Comparison of ENCODE assay signal across 21 cellular contexts in the genomic region with DNA sequence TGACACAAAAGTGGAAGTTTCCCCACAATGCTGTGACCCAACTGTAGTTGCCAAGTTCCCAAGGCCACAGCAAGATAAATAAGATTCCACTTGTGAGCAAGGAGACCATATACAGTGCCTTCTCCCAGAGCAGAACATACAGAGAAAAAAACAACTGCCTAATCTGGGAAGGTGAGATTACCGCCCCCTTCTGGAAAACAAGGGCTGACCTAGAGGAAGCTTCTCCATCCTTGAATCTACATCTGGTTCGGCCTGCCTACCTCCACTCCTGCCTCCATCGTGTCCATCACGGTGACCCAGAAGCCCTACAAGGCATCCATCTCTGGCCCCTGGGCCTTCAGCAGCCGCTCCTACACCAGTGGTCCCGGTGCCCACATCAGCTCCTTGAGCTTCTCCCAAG. TPM values are rescaled to one million over a fixed set of nuclear protein-coding genes. Genes with fewer than 3 reads are reported as not detected.
DNase-seq lines count a peak whose midpoint lies in the region; FAIRE-seq and TF ChIP-seq lines count a peak whose summit lies in the region.
"Had no signal": no experiment of that assay in that cellular context is flagged by ENCODE, and none has a peak within 500 bp of the region (broad histone marks: within the 10 kb centered on the region; RNA-seq: fewer than 3 reads in every experiment).

No MANE protein-coding gene starts in this region.

- intact Hi-C loops in kidney (cut with DNase I) = no loop called here

- H3K27ac ChIP-seq in brain microvascular endothelial cell = no peak overlapping the region
- H3K27ac ChIP-seq in kidney (ENCODE audit: low read depth in 2 of 2, low read length in 2 of 2) = no peak overlapping the region
- H3K27ac ChIP-seq: GM23248, SJCRH30, uterus had no signal

- no peak overlapping the region for H3K9ac ChIP-seq in kidney (ENCODE audit: low read length in 2 of 2)
- H3K9ac ChIP-seq: GM23248 had no signal

- peaks cover 57% of the 10 kb centered on the region for H3K27me3 ChIP-seq in BE2C
- no peaks in the 10 kb centered on the region for H3K27me3 ChIP-seq in brain microvascular endothelial cell (replicated peaks)
- H3K27me3 ChIP-seq: uterus had no signal

- TF ChIP-seq CTCF in BE2C (IDR thresholded peaks at IDR 0.05; ENCODE audit: low read depth, low read length) (peak; percentile 24; the same call in 1 of the 2 replicates), GM12875 (IDR thresholded peaks at IDR 0.05; ENCODE audit: borderline replicate concordance, insufficient read depth, low read depth, low read length) (peak; percentile 30; the same call in 1 of the 2 replicates), brain microvascular endothelial cell (IDR thresholded peaks at IDR 0.05; ENCODE audit: low read depth, low read length, missing control alignments) (no peak), kidney (IDR thresholded peaks at IDR 0.05; ENCODE audit: borderline replicate concordance, extremely low read depth, insufficient read depth) (no peak)

- no peak for DNase-seq in BE2C
- peak; percentile 20 for DNase-seq in OCI-M1 (lab: John Stamatoyannopoulos, UW)
- peak; percentile 35 for DNase-seq in iPS-NIHi11 (ENCODE audit: low spot score)
- no peak for DNase-seq in NCI-H526 treated with DMSO at 0.1 percent for 48 hours (lab: John Stamatoyannopoulos, UW)
- no peak for DNase-seq in brain microvascular endothelial cell
- no peak for DNase-seq in HT-29 (ENCODE audit: low spot score)
- no peak for DNase-seq in kidney
- DNase-seq: effector CD4-positive, alpha-beta T cell; GF-D8; GM23248; head of caudate nucleus; naive thymus-derived CD8-positive, alpha-beta T cell; NCI-H1092 treated with DMSO at 0.1 percent for 48 hours; NCI-H2081; SJCRH30; stimulated activated CD8-positive, alpha-beta memory T cell treated with anti-CD3 and anti-CD28 coated beads, Interleukin-4, amount 100 ng/mL, for 48 hours; T-helper 9 cell; uterus had no signal

- H3K36me3 ChIP-seq in BE2C = no peaks in the 10 kb centered on the region
- H3K36me3 ChIP-seq in brain microvascular endothelial cell (replicated peaks) = no peaks in the 10 kb centered on the region
- no peaks in the 10 kb centered on the region for H3K36me3 ChIP-seq in kidney (ENCODE audit: control insufficient read depth in 1 of 2, insufficient read depth in 2 of 2, low read length in 2 of 2)
- H3K36me3 ChIP-seq: SJCRH30, uterus had no signal

- in situ Hi-C loops in brain microvascular endothelial cell (cut with HindIII; ENCODE audit: low pct_ligation_motif_present, low sequenced_read_pairs) = no loop called here

- H3K4me1 ChIP-seq in BE2C = no peaks in the 10 kb centered on the region
- no peaks in the 10 kb centered on the region for H3K4me1 ChIP-seq in kidney (ENCODE audit: control insufficient read depth in 1 of 2, insufficient read depth in 1 of 2, low read depth in 1 of 2, low read length in 2 of 2)
- H3K4me1 ChIP-seq: SJCRH30, uterus had no signal

- H3K9me3 ChIP-seq in BE2C = no peaks in the 10 kb centered on the region
- H3K9me3 ChIP-seq in kidney (ENCODE audit: control insufficient read depth in 1 of 2, low read length in 2 of 2) = no peaks in the 10 kb centered on the region
- H3K9me3 ChIP-seq: uterus had no signal

- H3K4me3 ChIP-seq in BE2C (ENCODE audit: low read depth, low read length) (no peak overlapping the region), GM12875 (ENCODE audit: low read depth, low read length) (no peak overlapping the region), brain microvascular endothelial cell (ENCODE audit: low read depth, low read length) (no peak overlapping the region), kidney (ENCODE audit: low read length in 2 of 2) (no peak overlapping the region)
- H3K4me3 ChIP-seq: GM23248, SJCRH30, smooth muscle cell, uterus had no signal

- no peak for FAIRE-seq in kidney (lab: Jason Lieb, UNC)
- FAIRE-seq: GM18507 had no signal

RNA-seq across cellular contexts. Expression of a gene that starts 6.1 kb away (rescaled TPM):
- polyA plus RNA-seq in BE2C (2012; ENCODE audit: insufficient read depth, insufficient read length, low read depth) = 225 TPM
- total RNA-seq in HT-29 (2014; rRNA removed; shearing (Covaris generic)) = 47.3 and 71.2 TPM in 2 replicates
- total RNA-seq in kidney = 43.7 TPM
- polyA plus RNA-seq in kidney (ENCODE audit: insufficient read depth, low read depth, low replicate concordance) = 129 TPM

RNA-seq across cellular contexts. Expression of a gene that starts 14.6 kb away (rescaled TPM):
- polyA plus RNA-seq in BE2C (2012; ENCODE audit: insufficient read depth, insufficient read length, low read depth) = 105 TPM
- total RNA-seq in HT-29 (2014; rRNA removed; shearing (Covaris generic)) = 106 and 112 TPM in 2 replicates
- 74.7 TPM for total RNA-seq in kidney
- polyA plus RNA-seq in kidney (ENCODE audit: insufficient read depth, low read depth, low replicate concordance) = 68.4 TPM

RNA-seq across cellular contexts. Expression of a gene that starts 54.1 kb away (rescaled TPM):
- 1.6 TPM for polyA plus RNA-seq in BE2C (2012; ENCODE audit: insufficient read depth, insufficient read length, low read depth)
- 18.2 and 20.2 TPM in 2 replicates for total RNA-seq in HT-29 (2014; rRNA removed; shearing (Covaris generic))
- 18.3 TPM for total RNA-seq in kidney
- polyA plus RNA-seq in kidney (ENCODE audit: insufficient read depth, low read depth, low replicate concordance) = 6.3 TPM

Comparison
In these comparisons a context has a peak if more than half of its experiments do, and no peak if none do; other contexts are left out.
1. DNase-seq: peak in OCI-M1 (single experiment) and iPS-NIHi11 (single experiment); none in BE2C (single experiment), NCI-H526 treated with DMSO at 0.1 percent for 48 hours (single experiment), brain microvascular endothelial cell (single experiment), HT-29 (single experiment) and kidney (single experiment).
2. CTCF ChIP-seq: peak in BE2C (single experiment) and GM12875 (single experiment); none in brain microvascular endothelial cell (single experiment) and kidney (single experiment).